ENCODE assay signal across 1 cellular context in genomic region chr12:92363295-92364146, GRCh38.
TF ChIP-seq lines count a peak whose summit lies in the region.

No MANE protein-coding gene starts in this region.

TF ChIP-seq in K562, 482 proteins besides CTCF, POLR2A, EP300 and RAD21 (continued from another document and continues in another):
- TF ChIP-seq MGA (IDR thresholded peaks at IDR 0.05) (peak; percentile 72), TRIM25 (IDR thresholded peaks at IDR 0.05; ENCODE audit: borderline replicate concordance) (no peak), ILK (tag; IDR thresholded peaks at IDR 0.05; ENCODE audit: borderline replicate concordance, low read depth) (no peak), RBM39 (optimal IDR thresholded peaks at IDR 0.05; ENCODE audit: low read depth, low read length) (no peak), ZBTB33 (CRISPR knock-in tag; IDR thresholded peaks at IDR 0.05) (no peak), STAT5B (CRISPR knock-in tag; IDR thresholded peaks at IDR 0.05) (no peak), GABPB1 (CRISPR knock-in tag; IDR thresholded peaks at IDR 0.05) (no peak), DNMT1 (IDR thresholded peaks at IDR 0.05) (no peak), ZNF436 (CRISPR knock-in tag; IDR thresholded peaks at IDR 0.05) (no peak), FOXA3 (CRISPR knock-in tag; conservative IDR thresholded peaks at IDR 0.05 in 1 of 2, IDR thresholded peaks at IDR 0.05 in 1 of 2) (no peak), NCOR1 (IDR thresholded peaks at IDR 0.05) (peak; percentile 48), PTRF (tag; IDR thresholded peaks at IDR 0.05) (no peak), RBM25 (IDR thresholded peaks at IDR 0.05; ENCODE audit: low read depth, low read length, severe bottlenecking) (no peak), THRAP3 (IDR thresholded peaks at IDR 0.05; ENCODE audit: borderline replicate concordance) (no peak), ELF4 (CRISPR knock-in tag; IDR thresholded peaks at IDR 0.05) (no peak), NRF1 (conservative IDR thresholded peaks at IDR 0.05 in 1 of 2, IDR thresholded peaks at IDR 0.05 in 1 of 2) (0 out of 4 replicates have a peak, but pooled peaks of 1 of the 2 experiments have one; percentile 11), TEAD1 (CRISPR knock-in tag; IDR thresholded peaks at IDR 0.05) (peak in 1 of 2 experiments; percentile 39; a peak in 1 of 4 replicates), ZNF518B (CRISPR knock-in tag; IDR thresholded peaks at IDR 0.05) (no peak), PREB (CRISPR knock-in tag; IDR thresholded peaks at IDR 0.05) (no peak), HCFC1 (IDR thresholded peaks at IDR 0.05; ENCODE audit: low read depth, low read length) (no peak), ZNF511 (CRISPR knock-in tag; IDR thresholded peaks at IDR 0.05) (no peak), ZFP36 (IDR thresholded peaks at IDR 0.05; ENCODE audit: low read depth, low read length, partially characterized antibody) (no peak), FOXP4 (CRISPR knock-in tag; IDR thresholded peaks at IDR 0.05; ENCODE audit: borderline replicate concordance) (no peak), WHSC1 (IDR thresholded peaks at IDR 0.05; ENCODE audit: low read length) (no peak), SMARCA5 (IDR thresholded peaks at IDR 0.05) (no peak), KLF16 (IDR thresholded peaks at IDR 0.05) (0 out of 2 replicates have a peak, but pooled peaks have one; percentile 50), ZNF134 (CRISPR knock-in tag; conservative IDR thresholded peaks at IDR 0.05) (no peak), BCL6 (CRISPR knock-in tag; IDR thresholded peaks at IDR 0.05) (no peak), U2AF1 (optimal IDR thresholded peaks at IDR 0.05; ENCODE audit: low read depth, low read length) (no peak), ZNF24 (IDR thresholded peaks at IDR 0.05) (no peak), SNAPC5 (CRISPR knock-in tag; IDR thresholded peaks at IDR 0.05) (no peak), YBX1 (IDR thresholded peaks at IDR 0.05) (no peak), ZNF77 (CRISPR knock-in tag; IDR thresholded peaks at IDR 0.05) (no peak), ZBTB7A (IDR thresholded peaks at IDR 0.05; ENCODE audit: borderline replicate concordance, control insufficient read depth, low read depth, low read length) (no peak), BRF1 (IDR thresholded peaks at IDR 0.05; ENCODE audit: borderline replicate concordance, extremely low read depth, insufficient read length) (no peak), RNF2 (IDR thresholded peaks at IDR 0.05) (0 out of 2 replicates have a peak, but pooled peaks have one; percentile 8), CXXC5 (CRISPR knock-in tag; IDR thresholded peaks at IDR 0.05) (no peak), HDAC6 (IDR thresholded peaks at IDR 0.05; ENCODE audit: low read depth, low read length) (no peak), EZH2 (IDR thresholded peaks at IDR 0.05; ENCODE audit: borderline replicate concordance, low read depth, low read length) (no peak), SMAD4 (CRISPR knock-in tag; conservative IDR thresholded peaks at IDR 0.05) (peak; percentile 64; the same call in 1 of the 2 replicates)
